8 cellular contexts compared by ENCODE assay signal in the genomic region with DNA sequence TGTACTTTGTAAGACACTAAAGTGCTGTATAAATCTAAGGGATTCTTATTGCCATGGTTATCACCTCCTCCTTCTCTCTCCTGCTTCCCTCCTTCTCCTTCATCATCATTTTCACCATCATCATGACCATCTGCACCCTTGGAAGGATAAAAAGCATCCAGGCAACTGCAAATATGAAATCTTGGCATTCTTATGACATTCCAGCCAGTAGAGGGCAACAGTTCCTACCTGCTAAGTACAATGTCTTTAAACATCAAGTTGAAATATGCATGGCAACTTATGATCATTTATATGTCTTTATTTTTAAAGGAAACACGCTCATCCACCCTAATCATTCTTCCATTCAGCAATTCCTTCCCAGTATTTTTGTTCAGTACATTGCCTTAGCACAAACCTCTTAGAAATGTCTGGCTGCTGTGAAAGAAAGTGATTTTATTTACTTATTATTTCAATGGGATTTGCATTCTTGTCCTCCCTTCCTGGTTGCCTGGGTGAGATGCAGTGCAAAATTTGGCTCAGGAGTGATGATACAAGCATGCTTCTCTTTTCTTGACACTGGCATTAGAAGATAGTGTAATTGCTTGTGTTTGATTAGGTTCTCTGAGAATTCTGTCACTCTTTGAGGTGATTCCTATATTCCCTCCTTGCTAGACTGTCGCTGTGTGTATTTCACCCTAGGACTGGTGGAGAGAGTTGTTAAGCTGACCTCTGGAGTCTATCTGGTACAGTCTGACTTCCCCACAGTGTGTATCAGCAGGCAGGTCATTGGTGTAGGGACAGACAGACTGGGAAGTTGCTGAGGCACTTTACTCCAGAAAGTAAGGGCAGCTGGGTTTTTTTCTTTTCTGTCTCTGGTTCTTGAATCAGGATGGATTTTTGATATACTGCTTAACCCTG.
DNase-seq lines count a peak whose midpoint lies in the region; ATAC-seq and TF ChIP-seq lines count a peak whose summit lies in the region.

No MANE protein-coding gene starts in this region.

- TF ChIP-seq CTCF in OCI-LY7 (conservative IDR thresholded peaks at IDR 0.05; ENCODE audit: low read length) (peak; percentile 77), esophagus muscularis mucosa (IDR thresholded peaks at IDR 0.05) (peak; percentile 38 to 64 (median 48)), prostate gland (IDR thresholded peaks at IDR 0.05) (peak in 3 of 4 experiments; percentile 41 to 65 (median 62))

- H3K4me2 ChIP-seq in OCI-LY7 (ENCODE audit: low read length): no peak overlapping the region

- no peak overlapping the region for H3K27ac ChIP-seq in OCI-LY7 (ENCODE audit: low read depth, low read length, poor library complexity, severe bottlenecking)
- H3K27ac ChIP-seq in esophagus muscularis mucosa (replicated peaks in 1 of 4): no peak overlapping the region
- no peak overlapping the region for H3K27ac ChIP-seq in prostate gland

- H4K20me1 ChIP-seq in OCI-LY7 (ENCODE audit: insufficient read depth, low read length): no peaks in the 10 kb centered on the region

- DNase-seq in NCI-H82 (lab: John Stamatoyannopoulos, UW) (peak; percentile 57), NCI-H82 treated with DMSO at 0.1 percent for 48 hours (lab: John Stamatoyannopoulos, UW; ENCODE audit: unreplicated experiment) (no peak), OCI-LY7 (ENCODE audit: low spot score) (peak; percentile 27), esophagus muscularis mucosa (ENCODE audit: extremely low spot score) (no peak), prostate gland (ENCODE audit: low spot score) (no peak), cortex of kidney (lab: John Stamatoyannopoulos, UW) (no peak)
- DNase-seq in activated CD4-positive, alpha-beta T cell treated with anti-CD3 and anti-CD28 coated beads for 48 hours: no peak

- H3K79me2 ChIP-seq in OCI-LY7 (ENCODE audit: insufficient read depth, low read depth, low read length): no peaks in the 10 kb centered on the region

- TF ChIP-seq EP300 in esophagus muscularis mucosa (IDR thresholded peaks at IDR 0.05): no peak

- BruUV-seq in OCI-LY7 (replicated peaks; lab: Mats Ljungman, UMichigan): no TSS peak

- TF ChIP-seq POLR2A in esophagus muscularis mucosa (IDR thresholded peaks at IDR 0.05; ENCODE audit: low read depth) (no peak), prostate gland (IDR thresholded peaks at IDR 0.05) (no peak)

- H3K4me1 ChIP-seq in OCI-LY7 (ENCODE audit: insufficient read depth, low read length, poor library complexity, severe bottlenecking) (no peaks in the 10 kb centered on the region), esophagus muscularis mucosa (peaks cover 0 to 15% (median 5%) of the 10 kb centered on the region in 4 donors), prostate gland (replicated peaks) (no peaks in the 10 kb centered on the region)

- 78% methylated on average over 2 of the region's 2 CpGs for WGBS in esophagus muscularis mucosa
- WGBS in prostate gland: 75% methylated on average over 2 of the region's 2 CpGs

- no peak for ATAC-seq in HG03045 (IDR thresholded peaks at IDR 0.05; ENCODE audit: unreplicated experiment)

- H3K36me3 ChIP-seq in OCI-LY7 (ENCODE audit: insufficient read depth, low read length) (no peaks in the 10 kb centered on the region), esophagus muscularis mucosa (no peaks in the 10 kb centered on the region), prostate gland (no peaks in the 10 kb centered on the region)

- CTCF ChIA-PET in OCI-LY7 (lab: Charles Lee; ENCODE audit: unreplicated experiment): no interaction called here

- no peaks in the 10 kb centered on the region for H3K9me2 ChIP-seq in OCI-LY7 (ENCODE audit: insufficient read depth, low read length)

- H3K4me3 ChIP-seq in OCI-LY7 (ENCODE audit: low read depth, low read length, poor library complexity, severe bottlenecking) (no peak overlapping the region), esophagus muscularis mucosa (no peak overlapping the region), prostate gland (no peak overlapping the region)

- intact Hi-C loops in OCI-LY7 (cut with micrococcal nuclease; ENCODE audit: unreplicated experiment) (no loop called here), esophagus muscularis mucosa (cut with DNase I) (no loop called here), prostate gland (cut with DNase I) (no loop called here)

- H3K9me3 ChIP-seq in OCI-LY7 (ENCODE audit: low read length) (no peaks in the 10 kb centered on the region), esophagus muscularis mucosa (no peaks in the 10 kb centered on the region), prostate gland (no peaks in the 10 kb centered on the region)

- no peak overlapping the region for H2AFZ ChIP-seq in OCI-LY7 (ENCODE audit: low read length)

- H3K27me3 ChIP-seq in esophagus muscularis mucosa (no peaks in the 10 kb centered on the region), prostate gland (replicated peaks; ENCODE audit: insufficient read depth) (no peaks in the 10 kb centered on the region)

- POLR2A ChIA-PET in OCI-LY7 (lab: Charles Lee): no interaction called here

Comparison
In these comparisons a context has a peak if more than half of its experiments do, and no peak if none do; other contexts are left out.
1. DNase-seq: peak in NCI-H82 (single experiment) and OCI-LY7 (single experiment); none in NCI-H82 treated with DMSO at 0.1 percent for 48 hours (single experiment), esophagus muscularis mucosa (single experiment), prostate gland (single experiment), cortex of kidney (single experiment) and activated CD4-positive, alpha-beta T cell treated with anti-CD3 and anti-CD28 coated beads for 48 hours (single experiment).
2. Peak in every context shown above with its lines, with median percentiles within 50 percentile points of each other: CTCF ChIP-seq.